8 cellular contexts compared by ENCODE assay signal in the genomic region with DNA sequence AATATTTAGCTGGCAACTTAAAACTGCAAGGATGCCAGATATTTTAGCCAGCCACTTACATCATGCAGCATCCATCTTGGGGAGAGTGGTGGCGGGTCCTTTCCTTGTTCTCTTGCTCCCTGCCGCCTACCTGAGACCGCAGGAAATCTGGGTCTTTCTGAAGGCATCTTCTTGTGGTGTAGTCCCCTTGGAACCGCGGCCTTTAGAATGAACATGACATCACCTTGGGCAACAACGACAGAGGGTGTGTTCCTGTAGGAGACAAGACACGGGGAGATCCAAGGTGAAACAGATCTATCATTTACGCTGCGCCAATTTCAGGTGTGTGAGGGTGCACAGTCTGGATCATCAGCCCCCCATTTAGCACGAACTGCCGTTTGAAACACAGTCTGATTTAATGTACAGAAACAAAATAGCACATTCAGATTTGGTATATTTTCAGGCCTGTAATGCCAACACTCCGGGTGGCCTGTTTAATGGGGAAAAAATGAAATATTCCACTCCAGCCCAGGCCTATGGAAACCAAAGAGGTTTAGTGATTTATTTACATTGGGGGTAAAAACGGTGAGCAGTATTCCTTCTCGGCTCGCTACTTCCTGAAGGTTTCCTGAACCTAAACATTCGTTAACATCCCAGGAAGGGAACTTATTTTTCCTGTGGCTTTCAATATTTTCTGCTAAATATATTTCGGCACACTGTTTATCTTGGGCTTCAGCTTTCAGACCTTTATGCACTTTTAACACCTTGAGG. TPM values are rescaled to one million over a fixed set of nuclear protein-coding genes. Genes with fewer than 3 reads are reported as not detected.
DNase-seq lines count a peak whose midpoint lies in the region; ATAC-seq and TF ChIP-seq lines count a peak whose summit lies in the region.

No MANE protein-coding gene starts in this region.

- H2AK5ac ChIP-seq in IMR-90 (ENCODE audit: low read depth, low read length), result peak overlapping the region; percentile 97

- peaks cover 97% of the 10 kb centered on the region for H3K4me1 Mint-ChIP-seq in activated naive CD4-positive, alpha-beta T cell treated with anti-CD3 and anti-CD28 coated beads, Interleukin-2, amount 10 ng/mL, durations not matched to agents 7 days and 5 days

- H3K27me3 ChIP-seq in BE2C, result no peaks in the 10 kb centered on the region
- H3K27me3 ChIP-seq in IMR-90 (ENCODE audit: control insufficient read depth, insufficient read depth, low read length), result no peaks in the 10 kb centered on the region
- no peaks in the 10 kb centered on the region for H3K27me3 ChIP-seq in testis

- H3K27me3 Mint-ChIP-seq in activated naive CD4-positive, alpha-beta T cell treated with anti-CD3 and anti-CD28 coated beads, Interleukin-2, amount 10 ng/mL, durations not matched to agents 7 days and 5 days, result peaks cover 11% of the 10 kb centered on the region

- H3K4ac ChIP-seq in IMR-90 (ENCODE audit: low read depth, low read length), result peak overlapping the region; percentile 99

- dilution Hi-C loops in IMR-90 (cut with HindIII; ENCODE audit: low sequenced_read_pairs, unreplicated experiment), result no loop called here

- WGBS in IMR-90 (ENCODE audit: extremely low coverage in 2 of 2, insufficient read length in 1 of 2), 2 experiments, result 8% methylated on average over 4 of the region's 17 CpGs; no CpG with 5 or more reads in 1 of the 2 experiments
- WGBS in testis, 2 donors, result 21 to 22% methylated on average over 17 of the region's 17 CpGs

- peak overlapping the region; percentile 38 for H3K4me3 ChIP-seq in BE2C (ENCODE audit: low read depth, low read length)
- no peak overlapping the region for H3K4me3 ChIP-seq in IMR-90 (ENCODE audit: insufficient read depth, low read depth, low read length)
- H3K4me3 ChIP-seq in testis, result peak overlapping the region in 1 of 2 donors; percentile 37

- in situ Hi-C loops in IMR-90 (cut with MboI; ENCODE audit: low sequenced_read_pairs), result loop anchor here (25.0 kb wide), 1 partner anchor 1754 kb away; the partner anchor contains the start of gene FOS

- ATAC-seq in IMR-90 (ENCODE audit: low read depth), result no peak
- ATAC-seq in left colon, result no peak
- no peak for ATAC-seq in GM21825 (IDR thresholded peaks at IDR 0.05; ENCODE audit: unreplicated experiment)

- intact Hi-C loops in IMR-90 (cut with micrococcal nuclease) (loop anchor here (1.0 kb wide), 1 partner anchor 13 kb away; the partner anchor contains the start of gene IRF2BPL), left colon (cut with DNase I, micrococcal nuclease) (loop anchor here in 1 of 2 donors (5.0 kb wide), 1 partner anchor 84 kb away; no protein-coding TSS in a partner anchor), testis (cut with DNase I; ENCODE audit: low total_unique reads) (loop anchor here (5.0 kb wide), 1 partner anchor 124 kb away; no protein-coding TSS in a partner anchor)

- no peaks in the 10 kb centered on the region for H3K9me3 Mint-ChIP-seq in activated naive CD4-positive, alpha-beta T cell treated with anti-CD3 and anti-CD28 coated beads, Interleukin-2, amount 10 ng/mL, durations not matched to agents 7 days and 5 days

- peak overlapping the region; percentile 97 for H2BK20ac ChIP-seq in IMR-90 (ENCODE audit: low read depth, low read length)

- peaks cover 1% of the 10 kb centered on the region for H3K36me3 Mint-ChIP-seq in activated naive CD4-positive, alpha-beta T cell treated with anti-CD3 and anti-CD28 coated beads, Interleukin-2, amount 10 ng/mL, durations not matched to agents 7 days and 5 days

- H2BK5ac ChIP-seq in IMR-90 (ENCODE audit: low read depth, low read length, poor library complexity, severe bottlenecking), result peak overlapping the region; percentile 96

- H4K20me1 ChIP-seq in IMR-90 (ENCODE audit: insufficient read depth, low read length), result no peaks in the 10 kb centered on the region

- H3K4me1 ChIP-seq in BE2C (peaks cover 69% of the 10 kb centered on the region), IMR-90 (ENCODE audit: control insufficient read depth, insufficient read depth, low read length) (peaks cover 49% of the 10 kb centered on the region), testis (peaks cover 92% of the 10 kb centered on the region)

- H3K27ac ChIP-seq in IMR-90 (ENCODE audit: insufficient read depth, low read length), result peak overlapping the region; percentile 93
- peak overlapping the region; percentile 87 to 92 for H3K27ac ChIP-seq in testis

- TF ChIP-seq RAD21 in IMR-90 (IDR thresholded peaks at IDR 0.05; ENCODE audit: low read length), result no peak

- peak overlapping the region; percentile 93 for H3K14ac ChIP-seq in IMR-90 (replicated peaks; ENCODE audit: low read depth, low read length)

- no peak for TF ChIP-seq POLR2A in IMR-90 (IDR thresholded peaks at IDR 0.05; ENCODE audit: low read depth, low read length)
- no peak for TF ChIP-seq POLR2A in testis (IDR thresholded peaks at IDR 0.05)

- POLR2A ChIA-PET in IMR-90 (lab: Charles Lee; ENCODE audit: unreplicated experiment), result interaction anchor here (0.6 to 1.9 kb wide), 5 partner anchors 9 to 22 kb away, joined by 4 to 25 read pairs (median 6); no protein-coding TSS in a partner anchor

- H4K8ac ChIP-seq in IMR-90 (ENCODE audit: low read depth in 2 of 2, low read length in 2 of 2), result peak overlapping the region; percentile 76 to 95

- H4K5ac ChIP-seq in IMR-90 (ENCODE audit: low read depth, low read length), result peak overlapping the region; percentile 89

- H2AK9ac ChIP-seq in IMR-90 (replicated peaks; ENCODE audit: low read depth, low read length, poor library complexity), result peak overlapping the region; percentile 82

- H3K4me3 Mint-ChIP-seq in activated naive CD4-positive, alpha-beta T cell treated with anti-CD3 and anti-CD28 coated beads, Interleukin-2, amount 10 ng/mL, durations not matched to agents 7 days and 5 days, result peak overlapping the region; percentile 65

- peak overlapping the region; percentile 75 for H2AFZ ChIP-seq in IMR-90 (replicated peaks; ENCODE audit: low read length, poor library complexity)

- peak overlapping the region; percentile 88 for H2BK15ac ChIP-seq in IMR-90 (ENCODE audit: low read depth, low read length)

- TF ChIP-seq CTCF in BE2C (IDR thresholded peaks at IDR 0.05; ENCODE audit: low read depth, low read length), result no peak
- TF ChIP-seq CTCF in IMR-90 (conservative IDR thresholded peaks at IDR 0.05; ENCODE audit: low read depth, low read length), result no peak
- TF ChIP-seq CTCF in testis (IDR thresholded peaks at IDR 0.05), result no peak

- BruUV-seq in IMR-90 (replicated peaks; lab: Mats Ljungman, UMichigan), result TSS peak; percentile 67

- H2BK120ac ChIP-seq in IMR-90 (ENCODE audit: low read depth, low read length), result peak overlapping the region; percentile 98

- DNase-seq in BE2C (no peak), IMR-90 (no peak), left colon (peak; percentile 33 to 51), testis (no peak), DMS114 treated with DMSO at 0.1 percent for 48 hours (lab: John Stamatoyannopoulos, UW; ENCODE audit: unreplicated experiment) (no peak), NOMO-1 treated with DMSO at 0.1 percent for 48 hours (lab: John Stamatoyannopoulos, UW; ENCODE audit: unreplicated experiment) (no peak)
- peak; percentile 55 for DNase-seq in activated naive CD4-positive, alpha-beta T cell treated with anti-CD3 and anti-CD28 coated beads, Interleukin-2, amount 10 ng/mL, durations not matched to agents 7 days and 5 days

- H4K91ac ChIP-seq in IMR-90 (ENCODE audit: insufficient read depth, low read depth, low read length), result peak overlapping the region; percentile 99

- peak overlapping the region; percentile 100 for H3K18ac ChIP-seq in IMR-90 (ENCODE audit: low read depth, low read length)

- H3K23ac ChIP-seq in IMR-90 (ENCODE audit: low read depth, low read length), result peak overlapping the region; percentile 94

- H3K9ac ChIP-seq in IMR-90 (ENCODE audit: low read depth, low read length), result peak overlapping the region; percentile 66

- CTCF ChIA-PET in IMR-90 (lab: Yijun Ruan, JAX), result interaction anchor here (0.5 to 1.6 kb wide), 4 partner anchors 9 to 128 kb away, joined by 3 to 6 read pairs (median 4); no protein-coding TSS in a partner anchor
- CTCF ChIA-PET in activated naive CD4-positive, alpha-beta T cell treated with anti-CD3 and anti-CD28 coated beads, Interleukin-2, amount 10 ng/mL, durations not matched to agents 7 days and 5 days (lab: Charles Lee), result interaction anchor here (1.1 to 5.9 kb wide), 15 partner anchors 12 to 166 kb away, joined by 3 to 32 read pairs (median 7); partner anchors contain the start of gene IRF2BPL

- peak overlapping the region; percentile 100 for H3K27ac Mint-ChIP-seq in activated naive CD4-positive, alpha-beta T cell treated with anti-CD3 and anti-CD28 coated beads, Interleukin-2, amount 10 ng/mL, durations not matched to agents 7 days and 5 days

- H3K9me3 ChIP-seq in BE2C (no peaks in the 10 kb centered on the region), IMR-90 (ENCODE audit: control insufficient read depth, insufficient read depth, low read length) (no peaks in the 10 kb centered on the region), testis (no peaks in the 10 kb centered on the region)

- H3K4me2 ChIP-seq in IMR-90 (ENCODE audit: low read depth, low read length), result peak overlapping the region; percentile 72

- no peaks in the 10 kb centered on the region for H3K36me3 ChIP-seq in BE2C
- H3K36me3 ChIP-seq in IMR-90 (ENCODE audit: control insufficient read depth, insufficient read depth, low read length), result no peaks in the 10 kb centered on the region
- no peaks in the 10 kb centered on the region for H3K36me3 ChIP-seq in testis (ENCODE audit: low read depth, missing control alignments)

- H3K56ac ChIP-seq in IMR-90 (ENCODE audit: extremely low read depth, insufficient read depth, low read length), result peak overlapping the region; percentile 94

- peaks cover 23% of the 10 kb centered on the region for H3K9me1 ChIP-seq in IMR-90 (ENCODE audit: insufficient read depth, low read length)

- H3K79me1 ChIP-seq in IMR-90 (ENCODE audit: low read depth in 1 of 2, low read length in 2 of 2), result peaks cover 0 to 25% of the 10 kb centered on the region in 2 experiments; a peak in 2 of 4 replicates

RNA-seq across cellular contexts. Expression of gene IRF2BPL, which starts 12.7 kb away (rescaled TPM):
- polyA plus RNA-seq in BE2C (2012; ENCODE audit: insufficient read depth, insufficient read length, low read depth), result 148 TPM
- total RNA-seq in IMR-90 (2012; rRNA removed), result 6.3 and 8.9 TPM in 2 replicates
- polyA plus RNA-seq in IMR-90 (2012; rRNA removed), result 14.5 and 15.8 TPM in 2 replicates
- polyA plus RNA-seq in IMR-90 (2012; cell fraction: cytosol; rRNA removed), result 13.2 and 35.9 TPM in 2 replicates
- 24.7 and 36.8 TPM in 2 replicates for polyA plus RNA-seq in IMR-90 (2012; cell fraction: nucleus; rRNA removed; ENCODE audit: low replicate concordance)
- total RNA-seq in left colon, result 10 to 100 TPM; 15.5 to 25.5 TPM
- total RNA-seq in testis, result 100 to 1,000 TPM in 1 of 2 donors, 10 to 100 TPM in 1; 94.6 to 120 TPM
- polyA plus RNA-seq in testis (ENCODE audit: insufficient read depth, low read depth, low replicate concordance), result 30.9 TPM

RNA-seq across cellular contexts. Expression of gene CIPC, which starts 56.9 kb away (rescaled TPM):
- 28.9 TPM for polyA plus RNA-seq in BE2C (2012; ENCODE audit: insufficient read depth, insufficient read length, low read depth)
- total RNA-seq in IMR-90 (2012; rRNA removed) (12.9 and 13.1 TPM in 2 replicates), left colon (10 to 100 TPM; 50.4 to 52.0 TPM), testis (10 to 100 TPM; 44.5 to 48.3 TPM)
- polyA plus RNA-seq in IMR-90 (2012; rRNA removed) (5.6 and 6.6 TPM in 2 replicates), testis (ENCODE audit: insufficient read depth, low read depth, low replicate concordance) (23.4 TPM)
- polyA plus RNA-seq in IMR-90 (2012; cell fraction: cytosol; rRNA removed), result 2.7 and 2.8 TPM in 2 replicates
- 2.8 and 5.9 TPM in 2 replicates for polyA plus RNA-seq in IMR-90 (2012; cell fraction: nucleus; rRNA removed; ENCODE audit: low replicate concordance)

Comparison
In these comparisons a context has a peak if more than half of its experiments do, and no peak if none do; other contexts are left out.
1. DNase-seq: peak in activated naive CD4-positive, alpha-beta T cell treated with anti-CD3 and anti-CD28 coated beads, Interleukin-2, amount 10 ng/mL, durations not matched to agents 7 days and 5 days (single experiment) and left colon (2 of 2); none in BE2C (single experiment), IMR-90 (single experiment), testis (single experiment), DMS114 treated with DMSO at 0.1 percent for 48 hours (single experiment) and NOMO-1 treated with DMSO at 0.1 percent for 48 hours (single experiment).